25 cellular contexts compared by ENCODE assay signal in genomic region chr10:117931078-117931477, GRCh38.
"Had no signal": no experiment of that assay in that cellular context is flagged by ENCODE, and none has a peak within 500 bp of the region (broad histone marks: within the 10 kb centered on the region; RNA-seq: fewer than 3 reads in every experiment).

No MANE protein-coding gene starts in this region.

- H3K27ac ChIP-seq: stomach, suprapubic skin, testis, thoracic aorta, thyroid gland, tibial artery, tibial nerve, transverse colon, upper lobe of left lung, upper lobe of right lung, uterus, vagina had no signal

- H3K4me1 ChIP-seq: stomach, suprapubic skin, thyroid gland, tibial artery, tibial nerve, transverse colon, upper lobe of left lung, upper lobe of right lung, uterus had no signal

- H3K9me3 ChIP-seq: stomach, suprapubic skin, testis, thoracic aorta, thyroid gland, tibial artery, tibial nerve, transverse colon, upper lobe of left lung, upper lobe of right lung, uterus, vagina had no signal

- H3K36me3 ChIP-seq: stomach, suprapubic skin, thoracic aorta, thyroid gland, tibial artery, tibial nerve, transverse colon, upper lobe of left lung, upper lobe of right lung, uterus, vagina had no signal

- H3K4me3 ChIP-seq: stomach, suprapubic skin, testis, thoracic aorta, thyroid gland, tibial artery, tibial nerve, transverse colon, upper lobe of left lung, upper lobe of right lung, uterus, vagina had no signal

- FAIRE-seq: urothelium cell line had no signal

- DNase-seq: stimulated activated CD4-positive, alpha-beta T cell treated with anti-CD3 and anti-CD28 coated beads, Interleukin-2, amount 100 ng/mL, for 48 hours; stimulated activated CD4-positive, alpha-beta T cell treated with anti-CD3 and anti-CD28 coated beads, Interleukin-4, amount 100 ng/mL, for 1 hour; stimulated activated CD4-positive, alpha-beta T cell treated with anti-CD3 and anti-CD28 coated beads, Interleukin-4, amount 100 ng/mL, for 24 hours; stimulated activated CD4-positive, alpha-beta T cell treated with anti-CD3 and anti-CD28 coated beads, Interleukin-4, amount 100 ng/mL, for 4 hours; stimulated activated CD8-positive, alpha-beta memory T cell treated with anti-CD3 and anti-CD28 coated beads, Interleukin-4, amount 100 ng/mL, for 48 hours; stimulated activated naive B cell treated with anti-CD40 and anti-IgM and Interleukin-4, amounts not matched to agents 10 μg/mL and 1 μg/mL and 100 μg/mL, for 72 hours; stimulated activated naive CD4-positive, alpha-beta T cell; stimulated activated naive CD4-positive, alpha-beta T cell treated with Interleukin-2 at 50 U/mL for 16 hours; stimulated activated naive CD8-positive, alpha-beta T cell treated with anti-CD3 and anti-CD28 coated beads, Interleukin-15, amount 100 ng/mL, for 72 hours; stimulated activated naive CD8-positive, alpha-beta T cell treated with anti-CD3 and anti-CD28 coated beads, Interleukin-15, Interleukin-2, amounts not matched to agents 100 U/mL and 50 U/mL, for 24 hours; stomach; substantia nigra; testis; thyroid gland; tibial artery; transverse colon; trophoblast cell; upper lobe of left lung; upper lobe of right lung; uterus had no signal
